In genomic region chr6:158831571-158831970, GRCh38 we compare ENCODE assay signal across 29 cellular contexts.
"Had no signal": no experiment of that assay in that cellular context is flagged by ENCODE, and none has a peak within 500 bp of the region (broad histone marks: within the 10 kb centered on the region; RNA-seq: fewer than 3 reads in every experiment).

No MANE protein-coding gene starts in this region.

- H3K27ac Mint-ChIP-seq: activated CD4-positive, alpha-beta memory T cell treated with anti-CD3 and anti-CD28 coated beads, Interleukin-2, amount 10 ng/mL, durations not matched to agents 7 days and 5 days; activated CD4-positive, alpha-beta T cell treated with anti-CD3 and anti-CD28 coated beads, Interleukin-2, amount 10 ng/mL, durations not matched to agents 7 days and 5 days; activated naive CD8-positive, alpha-beta T cell; nephron progenitor cell had no signal

- H3K79me2 ChIP-seq: hepatocyte had no signal

- ATAC-seq: body of pancreas; gastroesophageal sphincter; left colon; pancreas; psoas muscle; stimulated activated naive CD8-positive, alpha-beta T cell treated with anti-CD3 and anti-CD28 coated beads, Interleukin-15, Interleukin-2, amounts not matched to agents 100 U/mL and 50 U/mL, for 24 hours; T-helper 17 cell had no signal

- H3K4me1 Mint-ChIP-seq: activated CD4-positive, alpha-beta memory T cell treated with anti-CD3 and anti-CD28 coated beads, Interleukin-2, amount 10 ng/mL, durations not matched to agents 7 days and 5 days had no signal

- H3K4me3 Mint-ChIP-seq: activated CD4-positive, alpha-beta memory T cell treated with anti-CD3 and anti-CD28 coated beads, Interleukin-2, amount 10 ng/mL, durations not matched to agents 7 days and 5 days; activated CD4-positive, alpha-beta T cell treated with anti-CD3 and anti-CD28 coated beads, Interleukin-2, amount 10 ng/mL, durations not matched to agents 7 days and 5 days; activated naive CD8-positive, alpha-beta T cell; nephron progenitor cell; T-helper 17 cell had no signal

- H3K27ac ChIP-seq: body of pancreas, gastroesophageal sphincter, hepatocyte, pancreas, psoas muscle, thoracic aorta, upper lobe of left lung, vagina had no signal

- FAIRE-seq: colon, endometrium, kidney, pancreas had no signal

- H2AFZ ChIP-seq: hepatocyte had no signal

- H3K36me3 Mint-ChIP-seq: activated naive CD8-positive, alpha-beta T cell had no signal

- H3K4me1 ChIP-seq: gastroesophageal sphincter, psoas muscle, vagina had no signal

- H3K27me3 Mint-ChIP-seq: activated naive CD8-positive, alpha-beta T cell had no signal

- H3K9me3 Mint-ChIP-seq: activated CD4-positive, alpha-beta memory T cell treated with anti-CD3 and anti-CD28 coated beads, Interleukin-2, amount 10 ng/mL, durations not matched to agents 7 days and 5 days; activated CD4-positive, alpha-beta T cell treated with anti-CD3 and anti-CD28 coated beads, Interleukin-2, amount 10 ng/mL, durations not matched to agents 7 days and 5 days; nephron progenitor cell had no signal

- H3K4me2 ChIP-seq: hepatocyte had no signal

- DNase-seq: activated CD4-positive, alpha-beta memory T cell treated with anti-CD3 and anti-CD28 coated beads, Interleukin-2, amount 10 ng/mL, durations not matched to agents 7 days and 5 days; activated CD4-positive, alpha-beta T cell treated with anti-CD3 and anti-CD28 coated beads, Interleukin-2, amount 10 ng/mL, durations not matched to agents 7 days and 5 days; activated CD4-positive, CD25-positive, alpha-beta regulatory T cell treated with anti-CD3 and anti-CD28 coated beads, Interleukin-2, amount 50 U/mL, for 72 hours; activated effector memory CD4-positive, alpha-beta T cell treated with Interleukin-2 at 50 U/mL for 16 hours; activated naive CD4-positive, alpha-beta T cell treated with Interleukin-2 at 50 U/mL for 16 hours; aorta; dermis blood vessel endothelial cell; effector CD8-positive, alpha-beta T cell; kidney; left colon; mammary epithelial cell; nephron progenitor cell; nucleus accumbens; pancreas; psoas muscle; stimulated activated CD4-positive, alpha-beta T cell treated with anti-CD3 and anti-CD28 coated beads, Interleukin-15, amount 100 ng/mL, for 24 hours; stimulated activated CD4-positive, alpha-beta T cell treated with anti-CD3 and anti-CD28 coated beads, Interleukin-2, amount 100 ng/mL, for 24 hours; stimulated activated naive CD8-positive, alpha-beta T cell treated with anti-CD3 and anti-CD28 coated beads, Interleukin-15, Interleukin-2, amounts not matched to agents 100 U/mL and 50 U/mL, for 24 hours; T-helper 17 cell; T1000; upper lobe of left lung had no signal

- H3K27me3 ChIP-seq: body of pancreas, gastroesophageal sphincter, hepatocyte, pancreas, upper lobe of left lung, vagina had no signal

- H3K9me3 ChIP-seq: body of pancreas, gastroesophageal sphincter, pancreas, psoas muscle, thoracic aorta, upper lobe of left lung, vagina had no signal

- H3K4me3 ChIP-seq: body of pancreas, gastroesophageal sphincter, hepatocyte, pancreas, psoas muscle, thoracic aorta, upper lobe of left lung, vagina had no signal

- H3K36me3 ChIP-seq: gastroesophageal sphincter, pancreas, thoracic aorta, upper lobe of left lung, vagina had no signal
